In genomic region chr14:24145700-24146621, GRCh38 we compare ENCODE assay signal across 1 cellular context.
TF ChIP-seq lines count a peak whose summit lies in the region.

PSME2 (minus strand) TSS chr14:24146610; CDS start chr14:24146581, 29 bp downstream.

TF ChIP-seq in HepG2, 621 proteins besides CTCF, POLR2A, EP300 and RAD21 (continued from another document and continues in another):
- TF ChIP-seq ZNF609 (CRISPR knock-in tag; IDR thresholded peaks at IDR 0.05; ENCODE audit: borderline replicate concordance) (no peak; the same call in 1 of the 2 replicates), CBFB (CRISPR knock-in tag; IDR thresholded peaks at IDR 0.05) (peak; percentile 52), PHF21A (CRISPR knock-in tag; IDR thresholded peaks at IDR 0.05) (no peak), HDAC2 (CRISPR knock-in tag; IDR thresholded peaks at IDR 0.05) (0 out of 2 replicates have a peak, but pooled peaks have one; percentile 15), ZNF276 (CRISPR knock-in tag; IDR thresholded peaks at IDR 0.05; ENCODE audit: low read depth) (no peak), FOXO4 (CRISPR knock-in tag; conservative IDR thresholded peaks at IDR 0.05) (no peak), ZXDC (CRISPR knock-in tag; IDR thresholded peaks at IDR 0.05) (no peak), EEA1 (CRISPR knock-in tag; IDR thresholded peaks at IDR 0.05; ENCODE audit: borderline replicate concordance) (peak; percentile 91), PRMT3 (CRISPR knock-in tag; IDR thresholded peaks at IDR 0.05; ENCODE audit: borderline replicate concordance, low read depth) (no peak), POLR2AphosphoS2 (IDR thresholded peaks at IDR 0.05; ENCODE audit: low read depth, low read length) (no peak), HOXA5 (CRISPR knock-in tag; IDR thresholded peaks at IDR 0.05) (no peak; the same call in 1 of the 2 replicates), RELA (CRISPR knock-in tag; IDR thresholded peaks at IDR 0.05) (0 out of 2 replicates have a peak, but pooled peaks have one; percentile 42), TEAD2 (CRISPR knock-in tag; IDR thresholded peaks at IDR 0.05) (no peak), ZNF101 (CRISPR knock-in tag; IDR thresholded peaks at IDR 0.05; ENCODE audit: borderline replicate concordance, low read depth) (no peak), STAT5B (CRISPR knock-in tag; IDR thresholded peaks at IDR 0.05) (0 out of 2 replicates have a peak, but pooled peaks have one; percentile 25), ZBTB26 (CRISPR knock-in tag; IDR thresholded peaks at IDR 0.05; ENCODE audit: borderline replicate concordance) (peak; percentile 65; the same call in 1 of the 2 replicates), ZNF674 (CRISPR knock-in tag; IDR thresholded peaks at IDR 0.05; ENCODE audit: low read depth) (no peak), ELF1 (CRISPR knock-in tag; IDR thresholded peaks at IDR 0.05) (no peak), ZNF558 (CRISPR knock-in tag; IDR thresholded peaks at IDR 0.05; ENCODE audit: borderline replicate concordance) (no peak), BRD4 (CRISPR knock-in tag; IDR thresholded peaks at IDR 0.05) (0 out of 2 replicates have a peak, but pooled peaks have one; percentile 6), DRAP1 (CRISPR knock-in tag; IDR thresholded peaks at IDR 0.05) (no peak), SIX4 (CRISPR knock-in tag; IDR thresholded peaks at IDR 0.05) (no peak), SRF (IDR thresholded peaks at IDR 0.05; ENCODE audit: low read depth, low read length) (no peak), GMEB2 (CRISPR knock-in tag; IDR thresholded peaks at IDR 0.05; ENCODE audit: low read depth) (no peak), GTF2F1 (IDR thresholded peaks at IDR 0.05; ENCODE audit: low read length) (no peak), GTF3A (CRISPR knock-in tag; conservative IDR thresholded peaks at IDR 0.05) (no peak), ARHGAP35 (CRISPR knock-in tag; IDR thresholded peaks at IDR 0.05; ENCODE audit: borderline replicate concordance) (no peak; the same call in 1 of the 2 replicates), TFDP1 (CRISPR knock-in tag; IDR thresholded peaks at IDR 0.05; ENCODE audit: borderline replicate concordance) (peak; percentile 47; the same call in 1 of the 2 replicates), SETDB1 (CRISPR knock-in tag; IDR thresholded peaks at IDR 0.05; ENCODE audit: borderline replicate concordance) (no peak), ZNF33B (CRISPR knock-in tag; IDR thresholded peaks at IDR 0.05) (0 out of 2 replicates have a peak, but pooled peaks have one; percentile 48), SAP130 (CRISPR knock-in tag; IDR thresholded peaks at IDR 0.05; ENCODE audit: low read depth) (no peak; the same call in 1 of the 2 replicates), ATM (IDR thresholded peaks at IDR 0.05; ENCODE audit: borderline replicate concordance) (no peak), ZBTB43 (CRISPR knock-in tag; conservative IDR thresholded peaks at IDR 0.05) (no peak), ZNF75D (CRISPR knock-in tag; IDR thresholded peaks at IDR 0.05; ENCODE audit: borderline replicate concordance) (no peak), ZNF512 (CRISPR knock-in tag; IDR thresholded peaks at IDR 0.05) (no peak), ZBTB1 (CRISPR knock-in tag; IDR thresholded peaks at IDR 0.05; ENCODE audit: borderline replicate concordance) (peak; percentile 65; the same call in 1 of the 2 replicates)
